In genomic region chr16:19717319-19717718, GRCh38 we compare ENCODE assay signal across 8 cellular contexts. TPM values are rescaled to one million over a fixed set of nuclear protein-coding genes. Genes with fewer than 3 reads are reported as not detected.
DNase-seq lines count a peak whose midpoint lies in the region; ATAC-seq and TF ChIP-seq lines count a peak whose summit lies in the region.

No MANE protein-coding gene starts in this region.

- H3K9me2 ChIP-seq in Karpas-422 (replicated peaks; ENCODE audit: insufficient read depth, low read length): no peaks in the 10 kb centered on the region

- peaks cover 44% of the 10 kb centered on the region for H4K20me1 ChIP-seq in BLaER1
- H4K20me1 ChIP-seq in Karpas-422 (ENCODE audit: insufficient read depth, low read depth, low read length): no peaks in the 10 kb centered on the region

- peak overlapping the region; percentile 83 for H3K27ac ChIP-seq in BLaER1
- H3K27ac ChIP-seq in Karpas-422 (ENCODE audit: low read length): no peak overlapping the region
- H3K27ac ChIP-seq in cingulate gyrus (ENCODE audit: low read depth, low read length): peak overlapping the region; percentile 72
- peak overlapping the region; percentile 84 for H3K27ac ChIP-seq in muscle layer of duodenum (ENCODE audit: low read length)

- H3K4me1 ChIP-seq in BLaER1: peaks cover 36% of the 10 kb centered on the region
- H3K4me1 ChIP-seq in Karpas-422 (ENCODE audit: low read length): peaks cover 15% of the 10 kb centered on the region
- peaks cover 4 to 24% of the 10 kb centered on the region in 2 donors for H3K4me1 ChIP-seq in muscle layer of duodenum (ENCODE audit: control insufficient read depth in 1 of 2, insufficient read depth in 2 of 2, low read length in 2 of 2)

- H3K9me3 ChIP-seq in BLaER1: no peaks in the 10 kb centered on the region
- H3K9me3 ChIP-seq in Karpas-422 (ENCODE audit: low read length): no peaks in the 10 kb centered on the region
- H3K9me3 ChIP-seq in muscle layer of duodenum (ENCODE audit: control insufficient read depth in 1 of 2, low read length in 2 of 2): no peaks in the 10 kb centered on the region

- in situ Hi-C loops in GM13977 (cut with MboI; ENCODE audit: low pct_unique_long_range_greater_than_20kb, low sequenced_read_pairs, unreplicated experiment): no loop called here

- H3K9ac ChIP-seq in BLaER1 (peak overlapping the region; percentile 85), Karpas-422 (ENCODE audit: low read length) (peak overlapping the region; percentile 86)

- ATAC-seq in GM21528 (IDR thresholded peaks at IDR 0.05; ENCODE audit: low FRiP score, unreplicated experiment): no peak

- peaks cover 29% of the 10 kb centered on the region for H3K79me2 ChIP-seq in Karpas-422 (ENCODE audit: low read length)

- H3K4me2 ChIP-seq in BLaER1 (peak overlapping the region; percentile 95), Karpas-422 (ENCODE audit: low read depth, low read length, poor library complexity, severe bottlenecking) (peak overlapping the region; percentile 76)

- H3K27me3 ChIP-seq in BLaER1: no peaks in the 10 kb centered on the region
- H3K27me3 ChIP-seq in Karpas-422 (ENCODE audit: low read length): no peaks in the 10 kb centered on the region
- H3K27me3 ChIP-seq in muscle layer of duodenum (ENCODE audit: low read depth, low read length): no peaks in the 10 kb centered on the region

- no peak overlapping the region for H2AFZ ChIP-seq in Karpas-422 (ENCODE audit: low read length)

- H3K4me3 ChIP-seq in BLaER1 (peak overlapping the region; percentile 86), Karpas-422 (ENCODE audit: low read length) (peak overlapping the region; percentile 94), muscle layer of duodenum (ENCODE audit: low read depth in 1 of 2, low read length in 2 of 2) (peak overlapping the region; percentile 94 to 100)

- H3K36me3 ChIP-seq in BLaER1: peaks cover 38% of the 10 kb centered on the region
- H3K36me3 ChIP-seq in Karpas-422 (ENCODE audit: insufficient read depth, low read length): no peaks in the 10 kb centered on the region
- H3K36me3 ChIP-seq in muscle layer of duodenum (ENCODE audit: control insufficient read depth in 1 of 2, insufficient read depth in 2 of 2, low read length in 2 of 2): peaks cover 9% of the 10 kb centered on the region in 2 donors

- DNase-seq in Karpas-422 (peak; percentile 50), GM13977 (ENCODE audit: low spot score) (no peak), NK-92 (lab: John Stamatoyannopoulos, UW; ENCODE audit: unreplicated experiment) (no peak), DMS153 treated with DMSO at 0.1 percent for 48 hours (lab: John Stamatoyannopoulos, UW; ENCODE audit: unreplicated experiment) (no peak)

- TF ChIP-seq CTCF in GM13977 (IDR thresholded peaks at IDR 0.05; ENCODE audit: extremely low read depth, insufficient read depth, missing control alignments): no peak

RNA-seq across cellular contexts. Expression of gene KNOP1, which starts 0.7 kb away (rescaled TPM):
- total RNA-seq in Karpas-422 (2014; rRNA removed; shearing (Covaris generic); ENCODE audit: low replicate concordance): 1.8 and 3.6 TPM in 2 replicates

RNA-seq across cellular contexts. Expression of gene IQCK, which starts 0.8 kb away (rescaled TPM):
- 1.3 and 4.9 TPM in 2 replicates for total RNA-seq in Karpas-422 (2014; rRNA removed; shearing (Covaris generic); ENCODE audit: low replicate concordance)
